ENCODE assay signal across 1 cellular context in the genomic region with DNA sequence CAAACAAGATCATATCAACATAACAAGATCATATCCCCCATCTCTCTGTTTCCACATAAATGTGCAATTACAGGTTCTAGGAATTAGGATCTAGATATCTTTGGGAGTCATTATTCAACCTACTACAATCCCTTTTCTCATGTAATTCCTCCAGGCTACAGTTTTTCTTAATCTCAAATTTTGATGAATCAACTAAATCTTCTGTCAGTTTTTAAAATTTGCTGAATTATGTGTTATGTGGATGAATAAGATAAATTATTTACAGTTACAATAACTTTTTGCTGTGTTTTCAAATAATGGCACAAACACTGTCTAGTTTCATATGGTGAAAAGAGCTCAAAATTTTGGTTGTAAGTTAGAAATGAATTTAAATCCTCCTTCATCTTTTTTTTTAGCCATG.
TF ChIP-seq lines count a peak whose summit lies in the region.

No MANE protein-coding gene starts in this region.

TF ChIP-seq in IMR-90, 13 proteins besides CTCF, POLR2A, EP300 and RAD21:
- TF ChIP-seq, protein P1, sequence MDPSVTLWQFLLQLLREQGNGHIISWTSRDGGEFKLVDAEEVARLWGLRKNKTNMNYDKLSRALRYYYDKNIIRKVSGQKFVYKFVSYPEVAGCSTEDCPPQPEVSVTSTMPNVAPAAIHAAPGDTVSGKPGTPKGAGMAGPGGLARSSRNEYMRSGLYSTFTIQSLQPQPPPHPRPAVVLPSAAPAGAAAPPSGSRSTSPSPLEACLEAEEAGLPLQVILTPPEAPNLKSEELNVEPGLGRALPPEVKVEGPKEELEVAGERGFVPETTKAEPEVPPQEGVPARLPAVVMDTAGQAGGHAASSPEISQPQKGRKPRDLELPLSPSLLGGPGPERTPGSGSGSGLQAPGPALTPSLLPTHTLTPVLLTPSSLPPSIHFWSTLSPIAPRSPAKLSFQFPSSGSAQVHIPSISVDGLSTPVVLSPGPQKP (IDR thresholded peaks at IDR 0.05; ENCODE audit: borderline replicate concordance, low read depth, low read length) = no peak
- TF ChIP-seq NFE2L2 (IDR thresholded peaks at IDR 0.05; ENCODE audit: low read depth, low read length) = no peak
- TF ChIP-seq MXI1 (IDR thresholded peaks at IDR 0.05; ENCODE audit: borderline replicate concordance, low read depth, low read length) = no peak
- peak; percentile 32; the same call in 1 of the 2 replicates for TF ChIP-seq MAFK (IDR thresholded peaks at IDR 0.05; ENCODE audit: low read depth, low read length)
- TF ChIP-seq CEBPB (IDR thresholded peaks at IDR 0.05; ENCODE audit: low read depth, low read length) = no peak
